In the genomic region with DNA sequence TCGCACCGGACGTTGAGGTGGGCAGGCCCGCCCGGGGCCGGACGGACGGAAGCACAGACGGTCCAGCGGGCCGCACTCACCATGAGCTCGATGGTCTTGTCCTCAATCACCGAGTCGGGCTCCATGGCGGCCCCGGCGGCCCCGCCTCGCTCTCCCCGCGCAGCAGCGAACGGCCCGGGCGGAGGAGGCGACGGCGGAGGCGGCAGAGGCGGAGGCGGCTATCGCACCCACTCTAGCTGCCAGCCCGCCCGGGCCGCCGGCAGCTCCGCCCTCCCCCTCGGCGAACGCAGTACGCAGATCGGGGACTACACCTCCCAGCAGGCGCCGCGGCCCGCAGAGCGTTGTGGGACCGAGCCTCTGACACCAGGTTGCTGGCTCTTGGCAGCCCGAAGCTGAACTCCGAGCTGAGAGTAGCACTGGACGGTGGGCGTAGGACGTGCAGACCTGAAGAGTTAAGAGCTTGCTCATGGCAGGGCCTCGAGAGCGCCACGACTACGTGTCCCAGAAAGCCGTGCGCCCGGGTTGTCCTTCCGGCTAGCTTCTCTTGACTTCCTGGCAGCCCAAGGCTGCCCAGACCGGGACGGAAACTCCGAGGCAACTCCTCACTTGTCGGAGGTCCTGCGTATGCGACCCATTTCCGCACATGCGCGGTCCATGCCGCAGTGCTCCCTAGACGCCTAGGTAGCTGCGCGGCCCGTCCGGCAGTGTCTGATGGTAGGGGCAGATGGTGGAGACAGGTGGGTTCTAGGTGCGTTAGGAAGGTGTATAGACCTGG, we compare ENCODE assay signal across 1 cellular context.
A peak's percentile ranks its signal among the peaks of the same experiment; 100 is the strongest.
TF ChIP-seq lines count a peak whose summit lies in the region.

FBXW11 (minus strand) TSS at position 261 of the 775 bp plus-strand sequence; CDS start at position 125, 136 bp downstream.

TF ChIP-seq in K562, 482 proteins besides CTCF, POLR2A, EP300 and RAD21 (continued from another document and continues in another):
- TF ChIP-seq CHD7 (IDR thresholded peaks at IDR 0.05; ENCODE audit: low read depth, low read length) (no peak), ZNF644 (tag; IDR thresholded peaks at IDR 0.05; ENCODE audit: low read depth) (peak; percentile 85), PYGO2 (tag; IDR thresholded peaks at IDR 0.05) (0 out of 2 replicates have a peak, but pooled peaks have one; percentile 17), ZBTB17 (CRISPR knock-in tag; IDR thresholded peaks at IDR 0.05) (peak; percentile 91), NRF1 (conservative IDR thresholded peaks at IDR 0.05 in 1 of 2, IDR thresholded peaks at IDR 0.05 in 1 of 2) (peak; percentile 90 to 92), HDAC2 (IDR thresholded peaks at IDR 0.05) (no peak), NR1H2 (CRISPR knock-in tag; IDR thresholded peaks at IDR 0.05) (no peak), KDM5B (IDR thresholded peaks at IDR 0.05; ENCODE audit: insufficient replicate concordance, low read depth, low read length) (peak; percentile 97), NR2C2 (CRISPR knock-in tag; IDR thresholded peaks at IDR 0.05) (peak; percentile 92), NR2C2 (tag; IDR thresholded peaks at IDR 0.05) (peak; percentile 99), EGR1 (conservative IDR thresholded peaks at IDR 0.05) (peak; percentile 97)
- TF ChIP-seq, protein P1, sequence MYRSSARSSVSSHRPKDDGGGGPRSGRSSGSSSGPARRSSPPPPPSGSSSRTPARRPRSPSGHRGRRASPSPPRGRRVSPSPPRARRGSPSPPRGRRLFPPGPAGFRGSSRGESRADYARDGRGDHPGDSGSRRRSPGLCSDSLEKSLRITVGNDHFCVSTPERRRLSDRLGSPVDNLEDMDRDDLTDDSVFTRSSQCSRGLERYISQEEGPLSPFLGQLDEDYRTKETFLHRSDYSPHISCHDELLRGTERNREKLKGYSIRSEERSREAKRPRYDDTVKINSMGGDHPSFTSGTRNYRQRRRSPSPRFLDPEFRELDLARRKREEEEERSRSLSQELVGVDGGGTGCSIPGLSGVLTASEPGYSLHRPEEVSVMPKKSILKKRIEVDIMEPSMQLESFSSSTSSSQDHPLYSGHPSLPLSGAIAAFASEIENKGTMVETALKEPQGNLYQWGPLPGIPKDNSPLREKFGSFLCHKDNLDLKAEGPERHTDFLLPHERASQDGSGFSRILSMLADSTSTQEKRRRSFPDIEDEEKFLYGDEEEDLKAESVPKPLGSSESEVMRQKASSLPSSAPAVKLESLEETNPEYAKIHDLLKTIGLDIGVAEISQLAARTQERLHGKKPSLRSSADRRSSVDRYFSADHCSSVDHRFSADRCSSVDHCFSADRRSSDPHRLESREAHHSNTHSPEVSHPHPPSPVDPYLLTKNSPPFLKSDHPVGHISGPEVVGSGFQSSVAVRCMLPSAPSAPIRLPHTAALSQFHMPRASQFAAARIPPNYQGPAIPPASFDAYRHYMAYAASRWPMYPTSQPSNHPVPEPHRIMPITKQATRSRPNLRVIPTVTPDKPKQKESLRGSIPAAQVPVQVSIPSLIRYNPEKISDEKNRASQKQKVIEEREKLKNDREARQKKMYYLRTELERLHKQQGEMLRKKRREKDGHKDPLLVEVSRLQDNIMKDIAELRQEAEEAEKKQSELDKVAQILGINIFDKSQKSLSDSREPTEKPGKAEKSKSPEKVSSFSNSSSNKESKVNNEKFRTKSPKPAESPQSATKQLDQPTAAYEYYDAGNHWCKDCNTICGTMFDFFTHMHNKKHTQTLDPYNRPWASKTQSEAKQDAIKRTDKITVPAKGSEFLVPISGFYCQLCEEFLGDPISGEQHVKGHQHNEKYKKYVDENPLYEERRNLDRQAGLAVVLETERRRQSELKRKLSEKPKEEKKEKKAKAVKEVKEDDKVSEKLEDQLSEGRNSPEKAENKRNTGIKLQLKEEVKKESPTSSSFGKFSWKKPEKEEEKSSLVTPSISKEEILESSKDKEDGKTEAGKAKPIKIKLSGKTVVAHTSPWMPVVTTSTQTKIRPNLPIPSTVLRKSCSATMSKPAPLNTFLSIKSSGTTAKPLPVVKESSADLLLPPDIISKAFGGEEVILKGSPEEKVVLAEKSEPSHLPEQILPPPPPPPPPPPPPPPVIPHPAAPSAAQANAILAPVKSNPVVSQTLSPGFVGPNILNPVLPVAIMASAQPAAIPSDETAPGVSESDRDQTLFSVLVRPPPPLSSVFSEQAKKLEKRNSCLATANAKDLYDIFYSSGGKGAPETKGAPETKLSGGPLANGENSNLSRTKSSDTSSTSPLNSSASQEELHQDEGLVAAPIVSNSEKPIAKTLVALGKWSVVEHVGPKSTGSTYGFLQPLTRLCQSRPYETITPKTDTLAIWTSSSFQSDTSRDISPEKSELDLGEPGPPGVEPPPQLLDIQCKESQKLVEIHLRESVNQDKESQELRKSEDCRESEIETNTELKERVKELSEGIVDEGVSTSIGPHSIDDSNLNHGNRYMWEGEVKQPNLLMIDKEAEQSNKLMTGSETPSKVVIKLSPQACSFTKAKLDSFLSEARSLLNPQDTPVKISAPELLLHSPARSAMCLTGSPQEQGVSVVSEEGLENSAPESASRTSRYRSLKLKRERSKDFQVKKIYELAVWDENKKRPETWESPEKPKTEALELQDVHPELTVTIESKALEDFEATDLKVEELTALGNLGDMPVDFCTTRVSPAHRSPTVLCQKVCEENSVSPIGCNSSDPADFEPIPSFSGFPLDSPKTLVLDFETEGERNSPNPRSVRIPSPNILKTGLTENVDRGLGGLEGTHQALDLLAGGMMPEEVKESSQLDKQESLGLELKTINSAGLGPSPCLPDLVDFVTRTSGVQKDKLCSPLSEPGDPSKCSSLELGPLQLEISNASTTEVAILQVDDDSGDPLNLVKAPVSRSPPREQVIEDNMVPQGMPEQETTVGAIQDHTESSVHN (IDR thresholded peaks at IDR 0.05; ENCODE audit: borderline replicate concordance in 1 of 2, low read depth in 1 of 2) = no peak
- TF ChIP-seq, protein P2, sequence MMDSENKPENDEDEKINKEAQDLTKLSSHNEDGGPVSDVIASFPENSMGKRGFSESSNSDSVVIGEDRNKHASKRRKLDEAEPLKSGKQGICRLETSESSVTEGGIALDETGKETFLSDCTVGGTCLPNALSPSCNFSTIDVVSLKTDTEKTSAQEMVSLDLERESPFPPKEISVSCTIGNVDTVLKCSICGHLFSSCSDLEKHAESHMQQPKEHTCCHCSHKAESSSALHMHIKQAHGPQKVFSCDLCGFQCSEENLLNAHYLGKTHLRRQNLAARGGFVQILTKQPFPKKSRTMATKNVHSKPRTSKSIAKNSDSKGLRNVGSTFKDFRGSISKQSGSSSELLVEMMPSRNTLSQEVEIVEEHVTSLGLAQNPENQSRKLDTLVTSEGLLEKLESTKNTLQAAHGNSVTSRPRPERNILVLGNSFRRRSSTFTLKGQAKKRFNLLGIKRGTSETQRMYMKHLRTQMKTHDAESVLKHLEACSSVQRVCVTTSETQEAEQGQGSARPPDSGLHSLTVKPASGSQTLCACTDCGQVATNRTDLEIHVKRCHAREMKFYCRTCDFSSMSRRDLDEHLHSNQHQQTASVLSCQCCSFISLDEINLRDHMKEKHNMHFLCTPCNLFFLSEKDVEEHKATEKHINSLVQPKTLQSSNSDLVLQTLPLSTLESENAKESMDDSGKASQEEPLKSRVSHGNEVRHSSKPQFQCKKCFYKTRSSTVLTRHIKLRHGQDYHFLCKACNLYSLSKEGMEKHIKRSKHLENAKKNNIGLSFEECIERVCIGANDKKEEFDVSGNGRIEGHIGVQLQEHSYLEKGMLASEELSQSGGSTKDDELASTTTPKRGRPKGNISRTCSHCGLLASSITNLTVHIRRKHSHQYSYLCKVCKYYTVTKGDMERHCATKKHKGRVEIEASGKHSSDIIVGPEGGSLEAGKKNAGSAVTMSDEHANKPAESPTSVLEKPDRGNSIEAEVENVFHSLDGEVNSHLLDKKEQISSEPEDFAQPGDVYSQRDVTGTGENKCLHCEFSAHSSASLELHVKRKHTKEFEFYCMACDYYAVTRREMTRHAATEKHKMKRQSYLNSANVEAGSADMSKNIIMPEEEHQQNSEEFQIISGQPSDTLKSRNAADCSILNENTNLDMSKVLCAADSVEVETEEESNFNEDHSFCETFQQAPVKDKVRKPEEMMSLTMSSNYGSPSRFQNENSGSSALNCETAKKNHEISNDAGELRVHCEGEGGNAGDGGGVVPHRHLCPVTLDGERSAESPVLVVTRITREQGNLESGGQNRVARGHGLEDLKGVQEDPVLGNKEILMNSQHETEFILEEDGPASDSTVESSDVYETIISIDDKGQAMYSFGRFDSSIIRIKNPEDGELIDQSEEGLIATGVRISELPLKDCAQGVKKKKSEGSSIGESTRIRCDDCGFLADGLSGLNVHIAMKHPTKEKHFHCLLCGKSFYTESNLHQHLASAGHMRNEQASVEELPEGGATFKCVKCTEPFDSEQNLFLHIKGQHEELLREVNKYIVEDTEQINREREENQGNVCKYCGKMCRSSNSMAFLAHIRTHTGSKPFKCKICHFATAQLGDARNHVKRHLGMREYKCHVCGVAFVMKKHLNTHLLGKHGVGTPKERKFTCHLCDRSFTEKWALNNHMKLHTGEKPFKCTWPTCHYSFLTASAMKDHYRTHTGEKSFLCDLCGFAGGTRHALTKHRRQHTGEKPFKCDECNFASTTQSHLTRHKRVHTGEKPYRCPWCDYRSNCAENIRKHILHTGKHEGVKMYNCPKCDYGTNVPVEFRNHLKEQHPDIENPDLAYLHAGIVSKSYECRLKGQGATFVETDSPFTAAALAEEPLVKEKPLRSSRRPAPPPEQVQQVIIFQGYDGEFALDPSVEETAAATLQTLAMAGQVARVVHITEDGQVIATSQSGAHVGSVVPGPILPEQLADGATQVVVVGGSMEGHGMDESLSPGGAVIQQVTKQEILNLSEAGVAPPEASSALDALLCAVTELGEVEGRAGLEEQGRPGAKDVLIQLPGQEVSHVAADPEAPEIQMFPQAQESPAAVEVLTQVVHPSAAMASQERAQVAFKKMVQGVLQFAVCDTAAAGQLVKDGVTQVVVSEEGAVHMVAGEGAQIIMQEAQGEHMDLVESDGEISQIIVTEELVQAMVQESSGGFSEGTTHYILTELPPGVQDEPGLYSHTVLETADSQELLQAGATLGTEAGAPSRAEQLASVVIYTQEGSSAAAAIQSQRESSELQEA (IDR thresholded peaks at IDR 0.05; ENCODE audit: low read depth) = 0 out of 2 replicates have a peak, but pooled peaks have one; percentile 56
